18 cellular contexts compared by ENCODE assay signal in the genomic region with DNA sequence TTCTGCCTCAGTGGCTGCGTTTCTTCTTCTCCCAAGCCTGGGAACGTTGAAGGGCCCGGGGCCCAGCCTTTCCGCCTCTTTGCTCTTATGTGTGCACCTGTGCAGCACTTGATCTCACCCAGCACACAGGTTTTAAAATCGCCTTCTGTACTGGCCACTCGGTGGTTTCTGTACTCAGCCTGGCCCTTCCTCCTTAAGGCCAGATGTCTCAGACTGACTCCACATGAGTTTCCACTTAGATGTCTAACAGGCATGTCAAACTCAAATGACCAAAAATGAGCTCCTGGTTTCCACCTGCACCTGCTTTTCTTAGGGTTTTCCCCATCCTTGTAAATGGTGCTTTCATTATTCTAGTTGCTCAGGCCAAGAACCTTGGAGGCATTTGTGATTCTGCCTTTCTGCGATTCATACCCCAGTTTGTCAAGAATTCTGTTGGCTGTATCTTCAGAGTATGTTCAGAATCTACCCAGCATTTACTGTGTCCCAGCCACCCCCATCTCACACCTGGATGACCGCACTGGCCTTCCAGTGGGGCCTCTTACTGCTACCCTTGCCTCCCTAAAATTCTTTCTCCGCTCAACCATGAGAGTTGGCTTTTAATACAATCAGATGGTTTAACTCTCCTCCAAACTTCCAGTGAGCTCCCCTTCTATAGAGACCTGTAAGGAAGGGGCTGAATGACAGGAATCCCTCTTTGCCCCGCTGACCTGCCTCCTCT. TPM values are rescaled to one million over a fixed set of nuclear protein-coding genes. Genes with fewer than 3 reads are reported as not detected.
DNase-seq lines count a peak whose midpoint lies in the region; ATAC-seq and TF ChIP-seq lines count a peak whose summit lies in the region.
"Had no signal": no experiment of that assay in that cellular context is flagged by ENCODE, and none has a peak within 500 bp of the region (broad histone marks: within the 10 kb centered on the region; RNA-seq: fewer than 3 reads in every experiment).

No MANE protein-coding gene starts in this region.

- H3K27ac Mint-ChIP-seq in activated CD4-positive, alpha-beta T cell treated with anti-CD3 and anti-CD28 coated beads, Interleukin-2, amount 10 ng/mL, durations not matched to agents 24 days and 14 days = peak overlapping the region; percentile 1
- H3K27ac Mint-ChIP-seq: T-helper 2 cell treated with Interferon-gamma antibody and Interleukin-4, amounts not matched to agents 5 μg/mL and 100 μg/mL, for 36 hours had no signal

- H3K36me3 ChIP-seq in skeletal muscle tissue (ENCODE audit: control insufficient read depth in 3 of 3, insufficient read depth in 3 of 3, low read length in 3 of 3) = peaks cover 13 to 20% (median 19%) of the 10 kb centered on the region in 3 donors

- no peak for TF ChIP-seq CTCF in foreskin keratinocyte (conservative IDR thresholded peaks at IDR 0.05)

- H3K4me3 ChIP-seq in skeletal muscle tissue (ENCODE audit: low read length in 3 of 3) = no peak overlapping the region
- H3K4me3 ChIP-seq: lower lobe of right lung, stomach had no signal

- no peaks in the 10 kb centered on the region for H3K27me3 ChIP-seq in skeletal muscle tissue (ENCODE audit: control insufficient read depth in 3 of 3, insufficient read depth in 3 of 3, low read length in 3 of 3)
- no peaks in the 10 kb centered on the region for H3K27me3 ChIP-seq in foreskin keratinocyte
- H3K27me3 ChIP-seq: stomach had no signal

- DNase-seq in activated CD4-positive, alpha-beta T cell treated with anti-CD3 and anti-CD28 coated beads, Interleukin-2, amount 10 ng/mL, durations not matched to agents 24 days and 14 days = no peak
- DNase-seq in activated CD4-positive, alpha-beta T cell treated with anti-CD3 and anti-CD28 coated beads for 1 hour = no peak
- DNase-seq in foreskin keratinocyte = no peak
- no peak for DNase-seq in stimulated activated naive CD4-positive, alpha-beta T cell (lab: John Stamatoyannopoulos, UW)
- DNase-seq: activated T-cell treated with anti-CD3 and anti-CD28 coated beads, Interleukin-2, amount 50 U/mL, for 48 hours; lower lobe of right lung; NCI-H1694; NCI-H524; right cardiac atrium; stomach had no signal

- H3K4me1 Mint-ChIP-seq in activated CD4-positive, alpha-beta T cell treated with anti-CD3 and anti-CD28 coated beads, Interleukin-2, amount 10 ng/mL, durations not matched to agents 24 days and 14 days = peaks cover 43% of the 10 kb centered on the region

- H3K4me1 ChIP-seq in skeletal muscle tissue (ENCODE audit: control insufficient read depth in 3 of 3, insufficient read depth in 3 of 3, low read length in 3 of 3) (peaks cover 19 to 30% (median 27%) of the 10 kb centered on the region in 3 donors), foreskin keratinocyte (peaks cover 20% of the 10 kb centered on the region)

- H3K9me3 ChIP-seq in skeletal muscle tissue (ENCODE audit: control insufficient read depth in 3 of 3, low read length in 3 of 3) = peaks cover 0 to 4% (median 0%) of the 10 kb centered on the region in 3 donors
- H3K9me3 ChIP-seq: lower lobe of right lung had no signal

- H3K4me3 Mint-ChIP-seq in activated CD4-positive, alpha-beta T cell treated with anti-CD3 and anti-CD28 coated beads, Interleukin-2, amount 10 ng/mL, durations not matched to agents 24 days and 14 days = no peak overlapping the region
- H3K4me3 Mint-ChIP-seq: CD14-positive monocyte; T-helper 2 cell treated with Interferon-gamma antibody and Interleukin-4, amounts not matched to agents 5 μg/mL and 100 μg/mL, for 36 hours had no signal

- H3K9me3 Mint-ChIP-seq in activated CD4-positive, alpha-beta T cell treated with anti-CD3 and anti-CD28 coated beads, Interleukin-2, amount 10 ng/mL, durations not matched to agents 24 days and 14 days = no peaks in the 10 kb centered on the region

- H3K9ac ChIP-seq in skeletal muscle tissue (ENCODE audit: low read depth in 1 of 3, low read length in 3 of 3) = peak overlapping the region in 2 of 3 donors; percentile 3 to 25

- H3K36me3 Mint-ChIP-seq in activated CD4-positive, alpha-beta T cell treated with anti-CD3 and anti-CD28 coated beads, Interleukin-2, amount 10 ng/mL, durations not matched to agents 24 days and 14 days (ENCODE audit: low read depth) = peaks cover 45% of the 10 kb centered on the region

- intact Hi-C loops in activated CD4-positive, alpha-beta T cell treated with anti-CD3 and anti-CD28 coated beads, Interleukin-2, amount 10 ng/mL, durations not matched to agents 24 days and 14 days (cut with micrococcal nuclease) = no loop called here

- H3K27ac ChIP-seq in skeletal muscle tissue (ENCODE audit: low read depth, low read length) (no peak overlapping the region), foreskin keratinocyte (no peak overlapping the region)
- H3K27ac ChIP-seq: 22Rv1, HL-60, lower lobe of right lung, stomach had no signal

- ATAC-seq in GM21576 (IDR thresholded peaks at IDR 0.05; ENCODE audit: unreplicated experiment) = peak; percentile 55
- ATAC-seq in HG03558 (IDR thresholded peaks at IDR 0.05; ENCODE audit: extremely low read depth, unreplicated experiment) = peak; percentile 52
- no peak for ATAC-seq in foreskin keratinocyte
- no peak for ATAC-seq in HG03097 (IDR thresholded peaks at IDR 0.05; ENCODE audit: low FRiP score, unreplicated experiment)
- ATAC-seq: lower lobe of right lung, right cardiac atrium had no signal

- no peaks in the 10 kb centered on the region for H3K27me3 Mint-ChIP-seq in activated CD4-positive, alpha-beta T cell treated with anti-CD3 and anti-CD28 coated beads, Interleukin-2, amount 10 ng/mL, durations not matched to agents 24 days and 14 days

RNA-seq across cellular contexts. Expression of gene TRAK1, which starts 2.2 kb away (rescaled TPM):
- total RNA-seq in activated CD4-positive, alpha-beta T cell treated with anti-CD3 and anti-CD28 coated beads, Interleukin-2, amount 10 ng/mL, durations not matched to agents 24 days and 14 days = 35.4 and 35.9 TPM in 2 replicates
- total RNA-seq in skeletal muscle tissue (57.9 TPM), foreskin keratinocyte (39.9 and 40.4 TPM in 2 replicates)
- polyA plus RNA-seq in foreskin keratinocyte = 15.5 and 16.0 TPM in 2 replicates

Comparison
In these comparisons a context has a peak if more than half of its experiments do, and no peak if none do; other contexts are left out.
1. ATAC-seq: peak in GM21576 (single experiment) and HG03558 (single experiment); none in foreskin keratinocyte (single experiment) and HG03097 (single experiment).